In the genomic region with DNA sequence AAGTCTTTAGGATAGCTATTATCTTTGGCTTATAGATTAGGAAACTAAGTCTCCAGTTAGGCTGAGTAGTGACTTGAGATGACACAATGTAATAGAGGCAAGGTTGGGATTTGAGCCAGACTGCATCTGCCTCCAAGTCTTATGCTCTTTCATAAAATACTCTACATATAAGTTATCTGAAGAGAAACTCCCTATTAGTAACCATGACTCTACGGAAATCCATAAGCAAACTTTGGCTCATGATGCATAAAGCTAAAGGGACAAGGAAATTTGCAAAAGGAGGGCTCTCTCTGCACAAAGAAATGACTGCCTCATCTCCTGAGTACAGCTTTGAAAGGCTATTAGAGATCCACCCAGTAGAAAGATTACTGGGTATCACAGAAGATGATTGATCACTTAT, we compare ENCODE assay signal across 25 cellular contexts.
"Had no signal": no experiment of that assay in that cellular context is flagged by ENCODE, and none has a peak within 500 bp of the region (broad histone marks: within the 10 kb centered on the region; RNA-seq: fewer than 3 reads in every experiment).

No MANE protein-coding gene starts in this region.

- DNase-seq: cortex of kidney; dorsolateral prefrontal cortex; effector CD8-positive, alpha-beta T cell; erythroblast; foreskin fibroblast; immature natural killer cell; kidney; left cardiac atrium; left ventricle myocardium inferior; mucosa of descending colon; naive thymus-derived CD8-positive, alpha-beta T cell; posterior cingulate gyrus; sigmoid colon; stimulated activated CD4-positive, alpha-beta T cell treated with anti-CD3 and anti-CD28 coated beads, Interleukin-2, amount 100 ng/mL, for 24 hours; stimulated activated CD4-positive, alpha-beta T cell treated with anti-CD3 and anti-CD28 coated beads, Interleukin-4, amount 100 ng/mL, for 4 hours; stimulated activated naive B cell treated with anti-CD40 and anti-IgM and Interleukin-4, amounts not matched to agents 10 μg/mL and 1 μg/mL and 100 μg/mL, for 72 hours; stimulated activated naive CD8-positive, alpha-beta T cell treated with anti-CD3 and anti-CD28 coated beads, Interleukin-15, amount 100 ng/mL, for 72 hours; testis; upper lobe of right lung had no signal

- H3K4me3 ChIP-seq: dorsolateral prefrontal cortex, left ventricle myocardium inferior, lung, mucosa of descending colon, right atrium auricular region, sigmoid colon, skin epidermis, testis, tibial nerve, upper lobe of right lung, vagina had no signal

- H3K27me3 ChIP-seq: right atrium auricular region, sigmoid colon, testis, tibial nerve, upper lobe of right lung, vagina had no signal

- ATAC-seq: left cardiac atrium; mucosa of descending colon; naive thymus-derived CD8-positive, alpha-beta T cell; stimulated activated naive B cell treated with anti-CD40 and anti-IgM and Interleukin-4, amounts not matched to agents 10 μg/mL and 1 μg/mL and 100 μg/mL, for 72 hours; stimulated activated naive CD8-positive, alpha-beta T cell treated with anti-CD3 and anti-CD28 coated beads, Interleukin-15, amount 100 ng/mL, for 72 hours had no signal

- H3K4me1 Mint-ChIP-seq: immature natural killer cell; naive thymus-derived CD8-positive, alpha-beta T cell; stimulated activated naive B cell treated with anti-CD40 and anti-IgM and Interleukin-4, amounts not matched to agents 10 μg/mL and 1 μg/mL and 100 μg/mL, for 72 hours; stimulated activated naive CD8-positive, alpha-beta T cell treated with anti-CD3 and anti-CD28 coated beads, Interleukin-15, amount 100 ng/mL, for 72 hours had no signal

- H3K27ac ChIP-seq: left ventricle myocardium inferior, right atrium auricular region, sigmoid colon, skin epidermis, testis, tibial nerve, upper lobe of right lung, vagina had no signal

- H3K4me1 ChIP-seq: left ventricle myocardium inferior, right atrium auricular region, testis, tibial nerve, upper lobe of right lung, vagina had no signal

- H3K27me3 Mint-ChIP-seq: stimulated activated naive B cell treated with anti-CD40 and anti-IgM and Interleukin-4, amounts not matched to agents 10 μg/mL and 1 μg/mL and 100 μg/mL, for 72 hours; stimulated activated naive CD8-positive, alpha-beta T cell treated with anti-CD3 and anti-CD28 coated beads, Interleukin-15, amount 100 ng/mL, for 72 hours had no signal

- H3K36me3 Mint-ChIP-seq: immature natural killer cell; naive thymus-derived CD8-positive, alpha-beta T cell; stimulated activated naive B cell treated with anti-CD40 and anti-IgM and Interleukin-4, amounts not matched to agents 10 μg/mL and 1 μg/mL and 100 μg/mL, for 72 hours had no signal

- H3K36me3 ChIP-seq: left ventricle myocardium inferior, right atrium auricular region, sigmoid colon, tibial nerve, upper lobe of right lung, vagina had no signal

- H3K4me3 Mint-ChIP-seq: immature natural killer cell; naive thymus-derived CD8-positive, alpha-beta T cell; neural crest cell; stimulated activated naive B cell treated with anti-CD40 and anti-IgM and Interleukin-4, amounts not matched to agents 10 μg/mL and 1 μg/mL and 100 μg/mL, for 72 hours; stimulated activated naive CD8-positive, alpha-beta T cell treated with anti-CD3 and anti-CD28 coated beads, Interleukin-15, amount 100 ng/mL, for 72 hours had no signal

- H3K9me3 ChIP-seq: left ventricle myocardium inferior, mucosa of descending colon, right atrium auricular region, sigmoid colon, testis, tibial nerve, upper lobe of right lung, vagina had no signal

- FAIRE-seq: kidney had no signal

- H3K27ac Mint-ChIP-seq: immature natural killer cell; naive thymus-derived CD8-positive, alpha-beta T cell; stimulated activated naive B cell treated with anti-CD40 and anti-IgM and Interleukin-4, amounts not matched to agents 10 μg/mL and 1 μg/mL and 100 μg/mL, for 72 hours had no signal

- H3K9me3 Mint-ChIP-seq: immature natural killer cell; neural crest cell; stimulated activated naive B cell treated with anti-CD40 and anti-IgM and Interleukin-4, amounts not matched to agents 10 μg/mL and 1 μg/mL and 100 μg/mL, for 72 hours; stimulated activated naive CD8-positive, alpha-beta T cell treated with anti-CD3 and anti-CD28 coated beads, Interleukin-15, amount 100 ng/mL, for 72 hours had no signal
